ENCODE assay signal across 23 cellular contexts in the genomic region with DNA sequence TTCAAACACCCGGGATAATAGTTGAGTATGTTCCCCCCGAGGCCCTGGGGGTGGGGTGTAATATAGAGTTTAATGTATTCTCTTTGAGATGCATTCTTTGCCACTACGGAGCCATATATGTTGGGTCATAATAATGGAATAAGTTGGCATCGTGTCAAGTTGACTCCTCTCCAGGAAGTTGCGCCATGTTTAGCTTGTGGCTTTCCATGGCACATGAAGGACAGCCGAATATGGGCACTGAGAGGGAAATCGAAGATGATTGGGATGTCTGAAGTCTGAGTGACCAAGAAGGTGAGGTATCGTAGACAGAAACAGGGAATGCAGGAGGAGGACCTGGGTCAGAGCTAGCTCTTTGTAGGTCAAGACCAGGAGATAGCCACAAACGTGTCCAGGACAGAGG.
"Had no signal": no experiment of that assay in that cellular context is flagged by ENCODE, and none has a peak within 500 bp of the region (broad histone marks: within the 10 kb centered on the region; RNA-seq: fewer than 3 reads in every experiment).

No MANE protein-coding gene starts in this region.

- H3K36me3 Mint-ChIP-seq: activated naive CD4-positive, alpha-beta T cell treated with anti-CD3 and anti-CD28 coated beads, Interleukin-2, amount 50 U/mL, for 24 hours; natural killer cell treated with Interleukin-12 subunit alpha and Interleukin-12 subunit beta and Interleukin-15 and Interleukin-18, amount 100 ng/mL, for 72 hours; WTC11 had no signal

- H3K4me1 Mint-ChIP-seq: activated CD4-positive, alpha-beta memory T cell treated with anti-CD3 and anti-CD28 coated beads, Interleukin-2, amount 10 ng/mL, durations not matched to agents 7 days and 5 days; activated CD4-positive, alpha-beta T cell treated with anti-CD3 and anti-CD28 coated beads, Interleukin-2, amount 10 ng/mL, durations not matched to agents 7 days and 5 days; activated naive CD4-positive, alpha-beta T cell treated with anti-CD3 and anti-CD28 coated beads, Interleukin-2, amount 50 U/mL, for 24 hours; activated naive CD8-positive, alpha-beta T cell treated with anti-CD3 and anti-CD28 coated beads, Interleukin-2, amount 50 U/mL, for 24 hours; activated T-helper 17 cell treated with anti-CD3 and anti-CD28 coated beads, Interleukin-2, amount 50 U/mL, for 72 hours had no signal

- H2AFZ ChIP-seq: hepatocyte, parathyroid adenoma had no signal

- H3K9me3 ChIP-seq: left ventricle myocardium inferior, mucosa of descending colon, psoas muscle, right atrium auricular region, spleen, tibial nerve had no signal

- H3K27ac Mint-ChIP-seq: activated CD4-positive, alpha-beta memory T cell treated with anti-CD3 and anti-CD28 coated beads, Interleukin-2, amount 10 ng/mL, durations not matched to agents 7 days and 5 days; activated CD4-positive, alpha-beta T cell treated with anti-CD3 and anti-CD28 coated beads, Interleukin-2, amount 10 ng/mL, durations not matched to agents 7 days and 5 days; activated naive CD4-positive, alpha-beta T cell treated with anti-CD3 and anti-CD28 coated beads, Interleukin-2, amount 50 U/mL, for 24 hours; activated naive CD8-positive, alpha-beta T cell treated with anti-CD3 and anti-CD28 coated beads, Interleukin-2, amount 50 U/mL, for 24 hours; activated T-helper 17 cell treated with anti-CD3 and anti-CD28 coated beads, Interleukin-2, amount 50 U/mL, for 72 hours; natural killer cell treated with Interleukin-12 subunit alpha and Interleukin-12 subunit beta and Interleukin-15 and Interleukin-18, amount 100 ng/mL, for 72 hours; WTC11 had no signal

- H3K9me3 Mint-ChIP-seq: activated CD4-positive, alpha-beta memory T cell treated with anti-CD3 and anti-CD28 coated beads, Interleukin-2, amount 10 ng/mL, durations not matched to agents 7 days and 5 days; activated CD4-positive, alpha-beta T cell treated with anti-CD3 and anti-CD28 coated beads, Interleukin-2, amount 10 ng/mL, durations not matched to agents 7 days and 5 days; activated naive CD4-positive, alpha-beta T cell treated with anti-CD3 and anti-CD28 coated beads, Interleukin-2, amount 50 U/mL, for 24 hours; activated naive CD8-positive, alpha-beta T cell treated with anti-CD3 and anti-CD28 coated beads, Interleukin-2, amount 50 U/mL, for 24 hours; activated T-cell treated with anti-CD3 and anti-CD28 coated beads, Interleukin-2, amount 50 U/mL, for 4 hours; activated T-helper 17 cell treated with anti-CD3 and anti-CD28 coated beads, Interleukin-2, amount 50 U/mL, for 72 hours; natural killer cell treated with Interleukin-12 subunit alpha and Interleukin-12 subunit beta and Interleukin-15 and Interleukin-18, amount 100 ng/mL, for 72 hours; WTC11 had no signal

- H3K4me1 ChIP-seq: left ventricle myocardium inferior, parathyroid adenoma, psoas muscle, right atrium auricular region, spleen, tibial nerve had no signal

- DNase-seq: activated CD4-positive, alpha-beta memory T cell treated with anti-CD3 and anti-CD28 coated beads, Interleukin-2, amount 10 ng/mL, durations not matched to agents 7 days and 5 days; activated CD4-positive, alpha-beta T cell treated with anti-CD3 and anti-CD28 coated beads for 1 hour; activated CD4-positive, alpha-beta T cell treated with anti-CD3 and anti-CD28 coated beads, Interleukin-2, amount 10 ng/mL, durations not matched to agents 7 days and 5 days; activated naive CD8-positive, alpha-beta T cell treated with anti-CD3 and anti-CD28 coated beads, Interleukin-2, amount 50 U/mL, for 24 hours; activated T-cell treated with anti-CD3 and anti-CD28 coated beads, Interleukin-2, amount 50 U/mL, for 4 hours; dermis blood vessel endothelial cell; effector CD4-positive, alpha-beta T cell; islet precursor cell; left ventricle myocardium inferior; mucosa of descending colon; psoas muscle; spleen; stimulated activated naive CD4-positive, alpha-beta T cell; T-helper 2 cell had no signal

- H3K27ac ChIP-seq: hepatocyte, left ventricle myocardium inferior, parathyroid adenoma, psoas muscle, right atrium auricular region, spleen, tibial nerve had no signal

- ATAC-seq: activated naive CD8-positive, alpha-beta T cell treated with anti-CD3 and anti-CD28 coated beads, Interleukin-2, amount 50 U/mL, for 24 hours; activated T-cell treated with anti-CD3 and anti-CD28 coated beads, Interleukin-2, amount 50 U/mL, for 4 hours; activated T-helper 17 cell treated with anti-CD3 and anti-CD28 coated beads, Interleukin-2, amount 50 U/mL, for 72 hours; mucosa of descending colon; natural killer cell treated with Interleukin-12 subunit alpha and Interleukin-12 subunit beta and Interleukin-15 and Interleukin-18, amount 100 ng/mL, for 72 hours; psoas muscle; WTC11 had no signal

- H3K27me3 ChIP-seq: right atrium auricular region had no signal

- H3K36me3 ChIP-seq: left ventricle myocardium inferior, right atrium auricular region, spleen, tibial nerve had no signal

- H3K4me3 ChIP-seq: hepatocyte, left ventricle myocardium inferior, lung, mucosa of descending colon, psoas muscle, right atrium auricular region, spleen, tibial nerve had no signal

- H3K79me2 ChIP-seq: hepatocyte, parathyroid adenoma had no signal

- H3K4me2 ChIP-seq: hepatocyte had no signal

- H3K4me3 Mint-ChIP-seq: activated CD4-positive, alpha-beta memory T cell treated with anti-CD3 and anti-CD28 coated beads, Interleukin-2, amount 10 ng/mL, durations not matched to agents 7 days and 5 days; activated CD4-positive, alpha-beta T cell treated with anti-CD3 and anti-CD28 coated beads, Interleukin-2, amount 10 ng/mL, durations not matched to agents 7 days and 5 days; activated naive CD4-positive, alpha-beta T cell treated with anti-CD3 and anti-CD28 coated beads, Interleukin-2, amount 50 U/mL, for 24 hours; activated naive CD8-positive, alpha-beta T cell treated with anti-CD3 and anti-CD28 coated beads, Interleukin-2, amount 50 U/mL, for 24 hours; activated T-cell treated with anti-CD3 and anti-CD28 coated beads, Interleukin-2, amount 50 U/mL, for 4 hours; activated T-helper 17 cell treated with anti-CD3 and anti-CD28 coated beads, Interleukin-2, amount 50 U/mL, for 72 hours; natural killer cell treated with Interleukin-12 subunit alpha and Interleukin-12 subunit beta and Interleukin-15 and Interleukin-18, amount 100 ng/mL, for 72 hours; WTC11 had no signal
